In genomic region chr3:180911876-180912303, GRCh38 we compare ENCODE assay signal across 8 cellular contexts. TPM values are rescaled to one million over a fixed set of nuclear protein-coding genes. Genes with fewer than 3 reads are reported as not detected.
DNase-seq lines count a peak whose midpoint lies in the region; ATAC-seq and TF ChIP-seq lines count a peak whose summit lies in the region.

No MANE protein-coding gene starts in this region.

- H3K27ac ChIP-seq in PC-3 (ENCODE audit: low read length): no peak overlapping the region
- peak overlapping the region; percentile 88 to 97 (median 92) for H3K27ac ChIP-seq in esophagus squamous epithelium

- peaks cover 24% of the 10 kb centered on the region for H3K4me1 ChIP-seq in PC-3 (ENCODE audit: insufficient read depth, low read length)
- peaks cover 9 to 47% (median 14%) of the 10 kb centered on the region in 3 donors for H3K4me1 ChIP-seq in esophagus squamous epithelium
- H3K4me1 ChIP-seq in skeletal muscle satellite cell (ENCODE audit: control insufficient read depth, insufficient read depth, low read length): peaks cover 15% of the 10 kb centered on the region

- intact Hi-C loops in PC-3 (cut with micrococcal nuclease): loop anchor here (5.0 kb wide), 2 partner anchors 75 to 1410 kb away; partner anchors contain the start of gene DNAJC19
- intact Hi-C loops in esophagus squamous epithelium (cut with DNase I): loop anchor here (10.0 kb wide), 1 partner anchor 83 kb away; no protein-coding TSS in a partner anchor

- peak; percentile 24 for ATAC-seq in GM18511 (IDR thresholded peaks at IDR 0.05; ENCODE audit: unreplicated experiment)
- no peak; the same call in 1 of the 2 replicates for ATAC-seq in PC-3
- ATAC-seq in GM18520 (IDR thresholded peaks at IDR 0.05; ENCODE audit: unreplicated experiment): no peak

- H3K36me3 ChIP-seq in PC-3 (ENCODE audit: low read depth, low read length) (peaks cover 16% of the 10 kb centered on the region), esophagus squamous epithelium (peaks cover 0 to 13% (median 0%) of the 10 kb centered on the region in 3 donors), skeletal muscle satellite cell (ENCODE audit: insufficient read depth, low read length) (peaks cover 6% of the 10 kb centered on the region)

- H3K27me3 Mint-ChIP-seq in HFFc6 (ENCODE audit: insufficient read depth): peaks cover 1% of the 10 kb centered on the region; the same call in 1 of the 2 replicates

- POLR2A ChIA-PET in PC-3 (lab: Charles Lee; ENCODE audit: unreplicated experiment): no interaction called here
- POLR2A ChIA-PET in HEK293T (lab: Yijun Ruan, JAX): no interaction called here

- no peaks in the 10 kb centered on the region for H3K9me2 ChIP-seq in PC-3 (replicated peaks; ENCODE audit: low read length)

- H3K4me1 Mint-ChIP-seq in HFFc6 (ENCODE audit: low read depth): peaks cover 32% of the 10 kb centered on the region

- no peaks in the 10 kb centered on the region for H3K27me3 ChIP-seq in PC-3 (ENCODE audit: low read length)
- no peaks in the 10 kb centered on the region for H3K27me3 ChIP-seq in esophagus squamous epithelium
- H3K27me3 ChIP-seq in skeletal muscle satellite cell (ENCODE audit: control insufficient read depth, insufficient read depth, low read length): no peaks in the 10 kb centered on the region

- TF ChIP-seq POLR2A in esophagus squamous epithelium (IDR thresholded peaks at IDR 0.05): no peak

- H3K9ac ChIP-seq in PC-3 (ENCODE audit: low read length) (peak overlapping the region; percentile 97), skeletal muscle satellite cell (ENCODE audit: low read depth, low read length) (peak overlapping the region; percentile 99)

- CTCF ChIA-PET in PC-3 (lab: Charles Lee): interaction anchor here (0.5 to 0.6 kb wide), 4 partner anchors 23 to 1657 kb away, joined by 3 to 8 read pairs (median 4); no protein-coding TSS in a partner anchor
- CTCF ChIA-PET in HEK293T (lab: Yijun Ruan, JAX): no interaction called here

- H3K4me2 ChIP-seq in PC-3 (ENCODE audit: low read length): peak overlapping the region; percentile 85
- H3K4me2 ChIP-seq in skeletal muscle satellite cell (ENCODE audit: low read length): peak overlapping the region; percentile 89

- H3K4me3 Mint-ChIP-seq in HFFc6: peak overlapping the region; percentile 96

- H3K9me3 Mint-ChIP-seq in HFFc6: no peaks in the 10 kb centered on the region

- TF ChIP-seq CTCF in HFFc6 (IDR thresholded peaks at IDR 0.05): no peak
- TF ChIP-seq CTCF in PC-3 (conservative IDR thresholded peaks at IDR 0.05; ENCODE audit: low read depth, low read length): no peak
- no peak for TF ChIP-seq CTCF in esophagus squamous epithelium (IDR thresholded peaks at IDR 0.05)

- H3K36me3 Mint-ChIP-seq in HFFc6 (ENCODE audit: low read depth): peaks cover 29% of the 10 kb centered on the region

- peaks cover 45% of the 10 kb centered on the region for H3K79me2 ChIP-seq in PC-3 (ENCODE audit: low read length)

- no peaks in the 10 kb centered on the region for H3F3A ChIP-seq in PC-3 (ENCODE audit: low read length, unreplicated experiment)

- DNase-seq in HFFc6 (no peak), PC-3 (no peak), esophagus squamous epithelium (lab: John Stamatoyannopoulos, UW) (no peak), HEK293T (ENCODE audit: extremely low spot score) (no peak), NCI-H345 treated with DMSO at 0.1 percent for 48 hours (lab: John Stamatoyannopoulos, UW; ENCODE audit: unreplicated experiment) (no peak)

- WGBS in esophagus squamous epithelium, 2 donors: 27 to 38% methylated on average over 5 to 6 of the region's 6 CpGs

- H4K20me1 ChIP-seq in PC-3 (ENCODE audit: low read length): peaks cover 34% of the 10 kb centered on the region

- peak overlapping the region; percentile 87 for H3K27ac Mint-ChIP-seq in HFFc6

- peak overlapping the region; percentile 100 for H3K4me3 ChIP-seq in PC-3 (ENCODE audit: low read length)
- H3K4me3 ChIP-seq in esophagus squamous epithelium: peak overlapping the region; percentile 84 to 97 (median 91)
- H3K4me3 ChIP-seq in skeletal muscle satellite cell (ENCODE audit: low read length): peak overlapping the region; percentile 96

- peak overlapping the region; percentile 97 for H2AFZ ChIP-seq in PC-3 (ENCODE audit: low read length)

- H3K9me3 ChIP-seq in PC-3 (ENCODE audit: low read length) (no peaks in the 10 kb centered on the region), esophagus squamous epithelium (no peaks in the 10 kb centered on the region), skeletal muscle satellite cell (replicated peaks; ENCODE audit: low read length) (no peaks in the 10 kb centered on the region)

- BruUV-seq in PC-3 (replicated peaks; lab: Mats Ljungman, UMichigan): TSS peak; percentile 33

TF ChIP-seq in HEK293T, 16 proteins besides CTCF, POLR2A, EP300 and RAD21:
- no peak for TF ChIP-seq ELF4 (IDR thresholded peaks at IDR 0.05)
- TF ChIP-seq L3MBTL2 (conservative IDR thresholded peaks at IDR 0.05): no peak
- no peak for TF ChIP-seq PKNOX1 (IDR thresholded peaks at IDR 0.05)
- TF ChIP-seq LEF1 (IDR thresholded peaks at IDR 0.05; ENCODE audit: borderline replicate concordance): no peak
- no peak for TF ChIP-seq CTBP1 (IDR thresholded peaks at IDR 0.05; ENCODE audit: borderline replicate concordance)
- no peak for TF ChIP-seq HDGF (IDR thresholded peaks at IDR 0.05; ENCODE audit: borderline replicate concordance)

RNA-seq across cellular contexts. Expression of gene FXR1, which starts 0.6 kb away (rescaled TPM):
- 100 to 1,000 TPM; 159 to 213 (median 171) TPM for total RNA-seq in HFFc6 (2021; fragmentation: NEBNext Ultra II Directional; extraction: Animal tissue kit (Norgen Biotek cat#: 25700))
- total RNA-seq in PC-3 (2014; rRNA removed) (124 and 133 TPM in 2 replicates), esophagus squamous epithelium (10 to 100 TPM; 39.6 to 99.2 (median 73.8) TPM)
- 74.9 and 92.0 TPM in 2 replicates for total RNA-seq in skeletal muscle satellite cell (2012; rRNA removed)
